15 cellular contexts compared by ENCODE assay signal in the genomic region with DNA sequence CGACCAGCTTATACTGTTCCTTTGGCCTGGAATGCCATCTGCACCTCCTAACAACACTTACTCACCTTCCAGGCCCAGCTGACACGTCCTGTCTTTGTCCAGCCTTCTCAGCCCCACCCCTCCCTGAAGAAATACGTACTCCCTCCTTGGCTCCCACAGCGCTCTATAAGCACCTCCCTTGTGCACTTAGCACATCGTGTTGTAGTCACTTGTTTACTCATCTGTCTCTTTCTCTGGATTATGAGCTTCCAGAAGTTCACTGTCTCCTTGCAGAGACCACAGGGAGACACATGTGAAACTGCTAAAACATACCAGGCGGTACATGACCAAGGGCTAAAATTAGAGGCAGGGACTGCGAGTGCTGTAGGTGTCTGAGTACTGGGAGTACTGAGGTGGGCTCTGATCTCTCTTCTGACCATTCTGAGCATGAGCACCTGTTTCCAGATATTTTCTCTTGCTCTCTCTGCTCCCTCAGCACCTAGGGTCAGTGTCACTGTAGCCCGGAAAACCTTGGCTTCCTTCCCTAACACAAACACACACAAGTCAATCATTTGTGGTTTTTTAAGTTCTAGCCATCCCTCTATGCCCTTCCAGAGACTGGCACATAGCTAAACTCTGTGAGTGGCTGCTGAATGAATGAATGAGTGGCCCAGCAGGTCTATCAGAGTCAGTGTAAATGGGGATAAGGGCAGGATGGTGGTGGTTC. TPM values are rescaled to one million over a fixed set of nuclear protein-coding genes. Genes with fewer than 3 reads are reported as not detected.
DNase-seq lines count a peak whose midpoint lies in the region; ATAC-seq and TF ChIP-seq lines count a peak whose summit lies in the region.
"Had no signal": no experiment of that assay in that cellular context is flagged by ENCODE, and none has a peak within 500 bp of the region (broad histone marks: within the 10 kb centered on the region; RNA-seq: fewer than 3 reads in every experiment).

No MANE protein-coding gene starts in this region.

- H3K27ac Mint-ChIP-seq in CD8-positive, alpha-beta T cell, result no peak overlapping the region
- H3K27ac Mint-ChIP-seq: activated CD8-positive, alpha-beta memory T cell treated with anti-CD3 and anti-CD28 coated beads, Interleukin-2, amount 10 ng/mL, durations not matched to agents 7 days and 5 days; immature natural killer cell had no signal

- H3K4me3 Mint-ChIP-seq in CD8-positive, alpha-beta T cell, result no peak overlapping the region
- H3K4me3 Mint-ChIP-seq: activated CD8-positive, alpha-beta memory T cell treated with anti-CD3 and anti-CD28 coated beads, Interleukin-2, amount 10 ng/mL, durations not matched to agents 7 days and 5 days; immature natural killer cell had no signal

- intact Hi-C loops in CD8-positive, alpha-beta T cell (cut with DNase I, micrococcal nuclease), result no loop called here

- TF ChIP-seq CTCF in omental fat pad (IDR thresholded peaks at IDR 0.05), result no peak
- no peak for TF ChIP-seq CTCF in CD8-positive, alpha-beta T cell (IDR thresholded peaks at IDR 0.05)

- POLR2A ChIA-PET in CD8-positive, alpha-beta T cell (lab: Charles Lee), result interaction anchor here (1.0 kb wide), 1 partner anchor 32 kb away, joined by 3 read pairs; no protein-coding TSS in a partner anchor

- peaks cover 13% of the 10 kb centered on the region for H3K27me3 Mint-ChIP-seq in CD8-positive, alpha-beta T cell (ENCODE audit: low read depth)

- H3K4me1 ChIP-seq in CD8-positive, alpha-beta T cell (ENCODE audit: insufficient read depth, low read length), result no peaks in the 10 kb centered on the region
- H3K4me1 ChIP-seq: adrenal gland, HAP-1, testis had no signal

- DNase-seq in EL (peak; percentile 38), NCI-H460 (ENCODE audit: extremely low read depth, low read depth) (peak; percentile 34), omental fat pad (ENCODE audit: low spot score) (no peak), foreskin melanocyte (no peak)
- DNase-seq in CD8-positive, alpha-beta T cell, result no peak
- DNase-seq: activated CD8-positive, alpha-beta memory T cell treated with anti-CD3 and anti-CD28 coated beads, Interleukin-2, amount 10 ng/mL, durations not matched to agents 7 days and 5 days; adrenal gland; immature natural killer cell; NCI-H1694 treated with DMSO at 0.1 percent for 48 hours; testis had no signal

- H3K4me3 ChIP-seq in CD8-positive, alpha-beta T cell (ENCODE audit: low read depth, low read length), result no peak overlapping the region
- H3K4me3 ChIP-seq: adrenal gland, HAP-1, testis had no signal

- no peaks in the 10 kb centered on the region for H3K4me1 Mint-ChIP-seq in CD8-positive, alpha-beta T cell (ENCODE audit: low read depth)
- H3K4me1 Mint-ChIP-seq: immature natural killer cell had no signal

- no peaks in the 10 kb centered on the region for H3K36me3 ChIP-seq in CD8-positive, alpha-beta T cell (ENCODE audit: insufficient read depth, low read length)
- H3K36me3 ChIP-seq: adrenal gland, HAP-1 had no signal

- CTCF ChIA-PET in CD8-positive, alpha-beta T cell (lab: Charles Lee), result interaction anchor here (1.0 to 20.1 kb wide), 7 partner anchors 12 to 134 kb away, joined by 3 to 528 read pairs (median 4); partner anchors contain the start of genes ADAM15, EFNA4, KRTCAP2 and PMVK

- no peaks in the 10 kb centered on the region for H3K9me3 ChIP-seq in CD8-positive, alpha-beta T cell (ENCODE audit: low read length)
- H3K9me3 ChIP-seq: adrenal gland, HAP-1, testis had no signal

- no peaks in the 10 kb centered on the region for H3K36me3 Mint-ChIP-seq in CD8-positive, alpha-beta T cell
- H3K36me3 Mint-ChIP-seq: activated CD8-positive, alpha-beta memory T cell treated with anti-CD3 and anti-CD28 coated beads, Interleukin-2, amount 10 ng/mL, durations not matched to agents 7 days and 5 days; immature natural killer cell had no signal

- ATAC-seq in esophagus mucosa, result peak; percentile 94
- ATAC-seq in omental fat pad (ENCODE audit: low FRiP score), result peak; percentile 95
- no peak for ATAC-seq in CD8-positive, alpha-beta T cell
- no peak for ATAC-seq in HG03342 (IDR thresholded peaks at IDR 0.05; ENCODE audit: unreplicated experiment)
- ATAC-seq in GM19023 (IDR thresholded peaks at IDR 0.05; ENCODE audit: unreplicated experiment), result no peak
- ATAC-seq: activated CD8-positive, alpha-beta memory T cell treated with anti-CD3 and anti-CD28 coated beads, Interleukin-2, amount 10 ng/mL, durations not matched to agents 7 days and 5 days had no signal

- no peak overlapping the region for H3K27ac ChIP-seq in CD8-positive, alpha-beta T cell (ENCODE audit: low read depth, low read length)
- H3K27ac ChIP-seq: adrenal gland, testis had no signal

- no peaks in the 10 kb centered on the region for H3K27me3 ChIP-seq in CD8-positive, alpha-beta T cell (ENCODE audit: insufficient read depth, low read length)
- H3K27me3 ChIP-seq: adrenal gland, testis had no signal

- H3K9me3 Mint-ChIP-seq in CD8-positive, alpha-beta T cell, result no peaks in the 10 kb centered on the region

RNA-seq across cellular contexts. Expression of gene DCST1, which starts 5.1 kb away (rescaled TPM):
- not detected in 2 replicates for total RNA-seq in NCI-H460 (2014; rRNA removed; shearing (Covaris generic))
- polyA plus RNA-seq in NCI-H460 (2014; cell fraction: nucleus; rRNA removed), result not detected in 2 replicates
- 0.32 TPM for total RNA-seq in esophagus mucosa
- total RNA-seq in omental fat pad, result not detected
- total RNA-seq in CD8-positive, alpha-beta T cell, result under 1 TPM in 1 of 2 experiments, not detected in 1; 0.30 TPM
- total RNA-seq: activated CD8-positive, alpha-beta memory T cell treated with anti-CD3 and anti-CD28 coated beads, Interleukin-2, amount 10 ng/mL, durations not matched to agents 7 days and 5 days; adrenal gland; osteocyte had no signal
- polyA plus RNA-seq: adrenal gland, immature natural killer cell had no signal

RNA-seq across cellular contexts. Expression of gene DCST2, which starts 5.2 kb away (rescaled TPM):
- total RNA-seq in NCI-H460 (2014; rRNA removed; shearing (Covaris generic)), result 0.45 and 1.6 TPM in 2 replicates
- 3.0 and 21.5 TPM in 2 replicates for polyA plus RNA-seq in NCI-H460 (2014; cell fraction: nucleus; rRNA removed)
- 1.3 TPM for total RNA-seq in esophagus mucosa
- total RNA-seq in omental fat pad, result under 1 TPM in 3 of 4 donors, not detected in 1; 0.36 to 0.79 (median 0.38) TPM
- under 1 TPM; 0.52 to 0.61 TPM for total RNA-seq in CD8-positive, alpha-beta T cell
- polyA plus RNA-seq: immature natural killer cell had no signal

RNA-seq across cellular contexts. Expression of gene ADAM15, which starts 12.4 kb away (rescaled TPM):
- total RNA-seq in NCI-H460 (2014; rRNA removed; shearing (Covaris generic)), result 216 and 231 TPM in 2 replicates
- polyA plus RNA-seq in NCI-H460 (2014; cell fraction: nucleus; rRNA removed), result 572 and 655 TPM in 2 replicates
- total RNA-seq in esophagus mucosa (167 TPM), omental fat pad (100 to 1,000 TPM; 116 to 262 (median 157) TPM)
- total RNA-seq in CD8-positive, alpha-beta T cell, result 10 to 100 TPM; 10.8 to 11.8 TPM

RNA-seq across cellular contexts. Expression of gene EFNA4, which starts 24.8 kb away (rescaled TPM):
- total RNA-seq in NCI-H460 (2014; rRNA removed; shearing (Covaris generic)), result 12.1 TPM in 2 replicates
- polyA plus RNA-seq in NCI-H460 (2014; cell fraction: nucleus; rRNA removed), result 14.8 and 16.9 TPM in 2 replicates
- total RNA-seq in esophagus mucosa (12.1 TPM), omental fat pad (1 to 10 TPM; 1.7 to 5.0 (median 4.4) TPM)
- 1 to 10 TPM; 1.4 to 1.8 TPM for total RNA-seq in CD8-positive, alpha-beta T cell

RNA-seq across cellular contexts. Expression of gene ZBTB7B, which starts 36.2 kb away (rescaled TPM):
- total RNA-seq in NCI-H460 (2014; rRNA removed; shearing (Covaris generic)), result 52.8 and 68.3 TPM in 2 replicates
- polyA plus RNA-seq in NCI-H460 (2014; cell fraction: nucleus; rRNA removed), result 90.2 and 113 TPM in 2 replicates
- total RNA-seq in esophagus mucosa (132 TPM), omental fat pad (10 to 100 TPM; 38.6 to 66.4 (median 49.2) TPM)
- 1 to 10 TPM; 6.9 to 7.1 TPM for total RNA-seq in CD8-positive, alpha-beta T cell

Comparison
In these comparisons a context has a peak if more than half of its experiments do, and no peak if none do; other contexts are left out.
1. DNase-seq: peak in EL (single experiment) and NCI-H460 (single experiment); none in omental fat pad (single experiment), foreskin melanocyte (single experiment) and CD8-positive, alpha-beta T cell (0 of 7).
2. ATAC-seq: peak in esophagus mucosa (single experiment) and omental fat pad (single experiment); none in CD8-positive, alpha-beta T cell (single experiment), HG03342 (single experiment) and GM19023 (single experiment).
3. RNA of gene ADAM15, which starts 12.4 kb away (total RNA-seq): 216 to 231 TPM in NCI-H460, 116 to 262 TPM in omental fat pad and 167 TPM in esophagus mucosa (single experiment); 10.8 to 11.8 TPM in CD8-positive, alpha-beta T cell; every median in the first group is over 4 times any median in the second.